ENCODE assay signal across 10 cellular contexts in the genomic region with DNA sequence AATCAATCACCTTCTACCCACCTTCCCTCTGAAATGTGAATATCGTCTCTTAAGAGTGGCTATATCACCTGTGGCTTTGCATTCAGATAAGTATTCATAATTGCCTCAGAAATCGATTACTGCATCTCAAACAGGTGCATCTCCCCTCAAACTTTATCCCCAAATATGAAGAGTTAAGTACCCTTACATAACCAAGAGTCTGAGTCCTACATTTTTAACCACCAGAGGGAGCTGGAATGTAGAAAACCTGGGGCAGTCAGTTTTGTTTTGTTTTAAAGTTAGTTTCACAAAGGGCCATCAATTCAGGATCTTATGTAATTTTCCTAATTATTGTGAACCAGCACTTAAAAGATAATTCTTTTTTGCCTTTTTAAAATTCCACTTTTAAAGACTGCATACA. TPM values are rescaled to one million over a fixed set of nuclear protein-coding genes. Genes with fewer than 3 reads are reported as not detected.
A peak's percentile ranks its signal among the peaks of the same experiment; 100 is the strongest.
DNase-seq lines count a peak whose midpoint lies in the region; ATAC-seq and TF ChIP-seq lines count a peak whose summit lies in the region.
"Had no signal": no experiment of that assay in that cellular context is flagged by ENCODE, and none has a peak within 500 bp of the region (broad histone marks: within the 10 kb centered on the region; RNA-seq: fewer than 3 reads in every experiment).

No MANE protein-coding gene starts in this region.

- H3K27ac Mint-ChIP-seq in T-cell (peak overlapping the region; percentile 85 to 87), nephron progenitor cell (no peak overlapping the region)
- H3K27ac Mint-ChIP-seq: stimulated activated naive B cell treated with anti-CD40 and anti-IgM and Interleukin-4, amounts not matched to agents 10 μg/mL and 1 μg/mL and 100 μg/mL, for 72 hours had no signal

- H3K4me1 Mint-ChIP-seq in T-cell = peaks cover 25 to 32% (median 28%) of the 10 kb centered on the region in 3 donors
- peaks cover 16% of the 10 kb centered on the region for H3K4me1 Mint-ChIP-seq in nephron progenitor cell

- H3K36me3 ChIP-seq in esophagus muscularis mucosa = peaks cover 0 to 21% (median 6%) of the 10 kb centered on the region in 4 donors

- TF ChIP-seq POLR2A in esophagus muscularis mucosa (IDR thresholded peaks at IDR 0.05; ENCODE audit: low read depth) = no peak

- CTCF ChIA-PET in T-cell (lab: Charles Lee) = interaction anchor here (0.6 to 1.0 kb wide), 6 partner anchors 11 to 373 kb away, joined by 3 to 6 read pairs (median 4); no protein-coding TSS in a partner anchor

- ATAC-seq in T-cell (replicated peaks in 1 of 4) = peak in 1 of 4 experiments; percentile 64

- no peak overlapping the region for H3K4me3 ChIP-seq in esophagus muscularis mucosa
- H3K4me3 ChIP-seq: BLaER1 had no signal

- POLR2A ChIA-PET in T-cell (lab: Charles Lee) = no interaction called here

- in situ Hi-C loops in KBM-7 (cut with MboI; ENCODE audit: low pct_unique_long_range_greater_than_20kb, low sequenced_read_pairs) = loop anchor here (25.0 kb wide), 1 partner anchor 379 kb away; the partner anchor contains the start of gene GEMIN8

- DNase-seq in DMS153 (lab: John Stamatoyannopoulos, UW) (peak; percentile 0), DMS153 treated with DMSO at 0.1 percent for 48 hours (lab: John Stamatoyannopoulos, UW; ENCODE audit: unreplicated experiment) (no peak), KBM-7 (peak; percentile 75), T-cell (peak in 5 of 34 experiments; percentile 4 to 20 (median 11)), esophagus muscularis mucosa (ENCODE audit: extremely low spot score) (no peak), nephron progenitor cell (no peak), OCI-M2 (lab: John Stamatoyannopoulos, UW; ENCODE audit: unreplicated experiment) (no peak), Ammon's horn (ENCODE audit: low spot score) (no peak)
- DNase-seq: stimulated activated naive B cell treated with anti-CD40 and anti-IgM and Interleukin-4, amounts not matched to agents 10 μg/mL and 1 μg/mL and 100 μg/mL, for 72 hours had no signal

- H3K4me3 Mint-ChIP-seq in T-cell = peak overlapping the region in 1 of 3 donors; percentile 3
- no peak overlapping the region for H3K4me3 Mint-ChIP-seq in nephron progenitor cell
- H3K4me3 Mint-ChIP-seq: stimulated activated naive B cell treated with anti-CD40 and anti-IgM and Interleukin-4, amounts not matched to agents 10 μg/mL and 1 μg/mL and 100 μg/mL, for 72 hours had no signal

- H3K4me1 ChIP-seq in esophagus muscularis mucosa = peaks cover 0 to 33% (median 21%) of the 10 kb centered on the region in 4 donors

- H3K27me3 Mint-ChIP-seq in T-cell = peaks cover 0 to 9% of the 10 kb centered on the region in 2 donors
- no peaks in the 10 kb centered on the region for H3K27me3 Mint-ChIP-seq in nephron progenitor cell (ENCODE audit: low read depth, poor library complexity)

- H3K9me3 ChIP-seq in esophagus muscularis mucosa = no peaks in the 10 kb centered on the region
- H3K9me3 ChIP-seq: BLaER1 had no signal

- no peak for TF ChIP-seq EP300 in esophagus muscularis mucosa (IDR thresholded peaks at IDR 0.05)

- intact Hi-C loops in esophagus muscularis mucosa (cut with DNase I) = loop anchor here (5.0 kb wide), 2 partner anchors 89 to 374 kb away; no protein-coding TSS in a partner anchor

- H3K27me3 ChIP-seq in esophagus muscularis mucosa = no peaks in the 10 kb centered on the region

- H3K27ac ChIP-seq in esophagus muscularis mucosa (replicated peaks in 1 of 4) = peak overlapping the region; percentile 56 to 62 (median 58)
- H3K27ac ChIP-seq: BLaER1 had no signal

- TF ChIP-seq CTCF in esophagus muscularis mucosa (IDR thresholded peaks at IDR 0.05) (peak; percentile 64 to 87 (median 70)), nephron progenitor cell (IDR thresholded peaks at IDR 0.05) (peak; percentile 56)

- WGBS in esophagus muscularis mucosa = 15% methylated on average over 2 of the region's 2 CpGs

- peaks cover 19% of the 10 kb centered on the region for H3K36me3 Mint-ChIP-seq in T-cell
- H3K36me3 Mint-ChIP-seq in nephron progenitor cell (ENCODE audit: low read depth) = peaks cover 22% of the 10 kb centered on the region

- H3K9me3 Mint-ChIP-seq in T-cell = no peaks in the 10 kb centered on the region
- peaks cover 43% of the 10 kb centered on the region for H3K9me3 Mint-ChIP-seq in nephron progenitor cell
- H3K9me3 Mint-ChIP-seq: stimulated activated naive B cell treated with anti-CD40 and anti-IgM and Interleukin-4, amounts not matched to agents 10 μg/mL and 1 μg/mL and 100 μg/mL, for 72 hours had no signal

RNA-seq across cellular contexts. Expression of gene TCEANC, which starts 5.7 kb away (rescaled TPM):
- total RNA-seq in T-cell (10 to 100 TPM in 1 of 5 donors, 1 to 10 TPM in 4; 8.0 to 12.8 (median 9.5) TPM), esophagus muscularis mucosa (1 to 10 TPM; 3.5 to 7.1 (median 4.0) TPM)

RNA-seq across cellular contexts. Expression of gene RAB9A, which starts 30.3 kb away (rescaled TPM):
- 10 to 100 TPM; 12.2 to 27.3 (median 16.4) TPM for total RNA-seq in T-cell
- total RNA-seq in esophagus muscularis mucosa = 10 to 100 TPM; 20.8 to 33.1 (median 25.4) TPM

Comparison
In these comparisons a context has a peak if more than half of its experiments do, and no peak if none do; other contexts are left out.
1. DNase-seq: peak in DMS153 (single experiment) and KBM-7 (single experiment); none in DMS153 treated with DMSO at 0.1 percent for 48 hours (single experiment), esophagus muscularis mucosa (single experiment), nephron progenitor cell (single experiment), OCI-M2 (single experiment) and Ammon's horn (single experiment).